ENCODE assay signal across 15 cellular contexts in the genomic region with DNA sequence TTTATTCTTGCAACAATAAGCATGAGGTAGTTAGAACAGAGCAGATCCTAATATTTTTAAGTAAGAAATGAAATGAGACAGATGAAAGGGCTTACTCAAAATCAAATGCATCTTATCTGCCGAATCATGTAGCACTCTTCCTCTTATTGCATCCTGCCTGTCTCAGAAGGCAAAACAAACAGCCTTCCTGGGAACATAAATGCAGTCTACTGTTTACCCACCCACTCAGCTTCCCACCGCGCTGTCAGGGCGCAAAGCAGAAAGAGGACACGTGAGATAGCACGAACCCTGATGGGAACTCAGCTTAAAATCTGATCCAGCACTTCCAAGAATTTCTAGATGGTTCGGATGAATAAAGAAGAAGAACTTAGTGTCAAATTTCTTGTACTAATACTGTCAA.
A peak's percentile ranks its signal among the peaks of the same experiment; 100 is the strongest.
DNase-seq lines count a peak whose midpoint lies in the region; ATAC-seq, FAIRE-seq and TF ChIP-seq lines count a peak whose summit lies in the region.
"Had no signal": no experiment of that assay in that cellular context is flagged by ENCODE, and none has a peak within 500 bp of the region (broad histone marks: within the 10 kb centered on the region; RNA-seq: fewer than 3 reads in every experiment).

No MANE protein-coding gene starts in this region.

- peaks cover 0 to 32% of the 10 kb centered on the region in 2 donors for H3K4me1 ChIP-seq in left lung
- H3K4me1 ChIP-seq in mucosa of descending colon (ENCODE audit: low read depth): no peaks in the 10 kb centered on the region
- H3K4me1 ChIP-seq in kidney (ENCODE audit: control insufficient read depth in 1 of 2, insufficient read depth in 1 of 2, low read depth in 1 of 2, low read length in 2 of 2): no peaks in the 10 kb centered on the region
- H3K4me1 ChIP-seq in tibial artery: no peaks in the 10 kb centered on the region
- H3K4me1 ChIP-seq: neural progenitor cell had no signal

- no peak overlapping the region for H3K4me3 ChIP-seq in left lung
- no peak overlapping the region for H3K4me3 ChIP-seq in mucosa of descending colon
- H3K4me3 ChIP-seq in kidney (ENCODE audit: low read length in 2 of 2): no peak overlapping the region
- no peak overlapping the region for H3K4me3 ChIP-seq in tibial artery
- H3K4me3 ChIP-seq: cardiac muscle cell, heart right ventricle, neural progenitor cell, SJSA1, skin epidermis had no signal

- H3K27ac ChIP-seq in left lung (peak overlapping the region; percentile 28 to 57), kidney (ENCODE audit: low read depth in 2 of 2, low read length in 2 of 2) (no peak overlapping the region), tibial artery (no peak overlapping the region)
- H3K27ac ChIP-seq: cardiac muscle cell, heart right ventricle, neural progenitor cell, skin epidermis had no signal

- no peak for FAIRE-seq in kidney (lab: Jason Lieb, UNC)

- ATAC-seq in left lung (peak; percentile 28), GM21390 (IDR thresholded peaks at IDR 0.05; ENCODE audit: unreplicated experiment) (no peak), mucosa of descending colon (no peak)
- ATAC-seq: heart right ventricle had no signal

- H3K9me3 ChIP-seq in left lung (no peaks in the 10 kb centered on the region), mucosa of descending colon (no peaks in the 10 kb centered on the region), kidney (ENCODE audit: control insufficient read depth in 1 of 2, low read length in 2 of 2) (no peaks in the 10 kb centered on the region), tibial artery (peaks cover 0 to under 1% (median 0%) of the 10 kb centered on the region in 3 donors)

- H3K9ac ChIP-seq in kidney (ENCODE audit: low read length in 2 of 2): no peak overlapping the region
- H3K9ac ChIP-seq: neural progenitor cell had no signal

- TF ChIP-seq CTCF in left lung (IDR thresholded peaks at IDR 0.05) (no peak), mucosa of descending colon (IDR thresholded peaks at IDR 0.05) (no peak), kidney (IDR thresholded peaks at IDR 0.05; ENCODE audit: borderline replicate concordance, extremely low read depth, insufficient read depth) (no peak), tibial artery (IDR thresholded peaks at IDR 0.05) (no peak)

- H3K27me3 ChIP-seq in left lung (no peaks in the 10 kb centered on the region), tibial artery (no peaks in the 10 kb centered on the region)
- H3K27me3 ChIP-seq: cardiac muscle cell, neural progenitor cell, SJSA1 had no signal

- intact Hi-C loops in left lung (cut with DNase I) (no loop called here), mucosa of descending colon (cut with DNase I, micrococcal nuclease) (no loop called here), kidney (cut with DNase I) (no loop called here), tibial artery (cut with DNase I; ENCODE audit: low total_unique reads) (no loop called here)

- DNase-seq in DMS153 (lab: John Stamatoyannopoulos, UW): peak; percentile 84
- peak; percentile 40 to 83 (median 64) for DNase-seq in NCI-H1417 (lab: John Stamatoyannopoulos, UW)
- DNase-seq in left lung: peak; percentile 34 to 36
- DNase-seq in mucosa of descending colon: no peak
- DNase-seq in kidney: no peak
- DNase-seq in tibial artery: no peak
- DNase-seq: CD8-positive, alpha-beta memory T cell; heart right ventricle; NCI-H526 had no signal

- H3K36me3 ChIP-seq in left lung: no peaks in the 10 kb centered on the region
- no peaks in the 10 kb centered on the region for H3K36me3 ChIP-seq in mucosa of descending colon (ENCODE audit: low read depth)
- no peaks in the 10 kb centered on the region for H3K36me3 ChIP-seq in kidney (ENCODE audit: control insufficient read depth in 1 of 2, insufficient read depth in 2 of 2, low read length in 2 of 2)
- H3K36me3 ChIP-seq in tibial artery: no peaks in the 10 kb centered on the region
- H3K36me3 ChIP-seq: cardiac muscle cell, heart right ventricle, neural progenitor cell, SJSA1 had no signal

TF ChIP-seq in PFSK-1, 5 proteins besides CTCF, POLR2A, EP300 and RAD21:
- TF ChIP-seq SIN3A (IDR thresholded peaks at IDR 0.05; ENCODE audit: borderline replicate concordance, insufficient read depth, low read length) (no peak), FOXP2 (optimal IDR thresholded peaks at IDR 0.05; ENCODE audit: borderline replicate concordance, extremely low read depth, extremely low read length, insufficient read depth) (peak; percentile 27)
TF ChIP-seq in PFSK-1: peak in this region for 1.

Comparison
In these comparisons a context has a peak if more than half of its experiments do, and no peak if none do; other contexts are left out.
1. DNase-seq: peak in DMS153 (single experiment), NCI-H1417 (3 of 3) and left lung (2 of 2); none in mucosa of descending colon (0 of 3), kidney (single experiment) and tibial artery (0 of 2).
2. H3K27ac ChIP-seq: peak in left lung (2 of 2); none in kidney (0 of 2) and tibial artery (0 of 2).